Comparison of ENCODE assay signal across 16 cellular contexts in genomic region chr1:208450958-208451357, GRCh38.
"Had no signal": no experiment of that assay in that cellular context is flagged by ENCODE, and none has a peak within 500 bp of the region (broad histone marks: within the 10 kb centered on the region; RNA-seq: fewer than 3 reads in every experiment).

No MANE protein-coding gene starts in this region.

- H3K4me1 ChIP-seq: gastrocnemius medialis, heart left ventricle, left ventricle myocardium inferior, right lobe of liver, stomach had no signal

- H3K36me3 ChIP-seq: gastrocnemius medialis, heart left ventricle, left ventricle myocardium inferior, neural progenitor cell, right lobe of liver, stomach had no signal

- DNase-seq: activated CD4-positive, alpha-beta T cell treated with anti-CD3 and anti-CD28 coated beads, Interleukin-2, amount 10 ng/mL, durations not matched to agents 24 days and 14 days; activated CD8-positive, alpha-beta T cell treated with anti-CD3 and anti-CD28 coated beads for 36 hours; activated naive CD4-positive, alpha-beta T cell; activated naive CD8-positive, alpha-beta T cell treated with anti-CD3 and anti-CD28 coated beads for 36 hours; activated T-cell treated with anti-CD3 and anti-CD28 coated beads, Interleukin-2, amount 50 U/mL, for 1 hour; amniotic stem cell; effector CD4-positive, alpha-beta T cell; gastrocnemius medialis; heart left ventricle; left ventricle myocardium inferior; right lobe of liver; stimulated activated CD4-positive, alpha-beta T cell treated with anti-CD3 and anti-CD28 coated beads, Interleukin-4, amount 100 ng/mL, for 24 hours; stomach; T1000; trophoblast cell had no signal

- H3K9me3 ChIP-seq: gastrocnemius medialis, heart left ventricle, left ventricle myocardium inferior, right lobe of liver, stomach had no signal

- H3K27me3 ChIP-seq: gastrocnemius medialis, neural progenitor cell, right lobe of liver had no signal

- H3K4me3 ChIP-seq: gastrocnemius medialis, heart left ventricle, left ventricle myocardium inferior, neural progenitor cell, right lobe of liver, stomach had no signal

- H2AFZ ChIP-seq: neural progenitor cell had no signal

- H3K27ac ChIP-seq: gastrocnemius medialis, heart left ventricle, left ventricle myocardium inferior, neural progenitor cell, right lobe of liver, stomach had no signal

- H3K4me2 ChIP-seq: neural progenitor cell had no signal

- H3K9ac ChIP-seq: neural progenitor cell had no signal
